Comparison of ENCODE assay signal across 28 cellular contexts in genomic region chr2:10863047-10863446, GRCh38. TPM values are rescaled to one million over a fixed set of nuclear protein-coding genes. Genes with fewer than 3 reads are reported as not detected.
"Had no signal": no experiment of that assay in that cellular context is flagged by ENCODE, and none has a peak within 500 bp of the region (broad histone marks: within the 10 kb centered on the region; RNA-seq: fewer than 3 reads in every experiment).

No MANE protein-coding gene starts in this region.

- H3K9me3 Mint-ChIP-seq: activated CD4-positive, alpha-beta memory T cell treated with anti-CD3 and anti-CD28 coated beads for 36 hours; activated naive CD8-positive, alpha-beta T cell treated with anti-CD3 and anti-CD28 coated beads, Interleukin-2, amount 50 U/mL, for 24 hours; central memory CD8-positive, alpha-beta T cell; dendritic cell treated with granulocyte-macrophage colony-stimulating factor and Interleukin-4, amounts not matched to agents 40 ng/mL and 50 ng/mL, for 4 days; endodermal cell; neural crest cell; stimulated activated effector memory CD8-positive, alpha-beta T cell treated with anti-CD3 and anti-CD28 coated beads, Interleukin-12 subunit alpha, Interleukin-12 subunit beta, amount 100 ng/mL, for 72 hours; stimulated activated naive CD8-positive, alpha-beta T cell treated with anti-CD3 and anti-CD28 coated beads, Interleukin-15, amount 100 ng/mL, for 72 hours; type B pancreatic cell had no signal

- H3K4me1 ChIP-seq: breast epithelium, uterus had no signal

- H3K9me3 ChIP-seq: breast epithelium, sigmoid colon, uterus had no signal

- FAIRE-seq: small intestine had no signal

- ATAC-seq: activated naive CD8-positive, alpha-beta T cell treated with anti-CD3 and anti-CD28 coated beads, Interleukin-2, amount 50 U/mL, for 24 hours had no signal

- H3K27me3 ChIP-seq: sigmoid colon, uterus had no signal

- H3K27ac ChIP-seq: breast epithelium, uterus had no signal

- DNase-seq: activated CD4-positive, alpha-beta memory T cell treated with anti-CD3 and anti-CD28 coated beads for 36 hours; activated CD4-positive, alpha-beta T cell treated with anti-CD3 and anti-CD28 coated beads for 4 hours; activated CD8-positive, alpha-beta memory T cell treated with anti-CD3 and anti-CD28 coated beads, Interleukin-2, amount 50 U/mL, for 4 hours; activated gamma-delta T cell; activated naive CD4-positive, alpha-beta T cell treated with anti-CD3 and anti-CD28 coated beads, Interleukin-2, amount 50 U/mL, for 16 hours; activated naive CD8-positive, alpha-beta T cell treated with anti-CD3 and anti-CD28 coated beads, Interleukin-2, amount 50 U/mL, for 24 hours; activated T-cell treated with anti-CD3 and anti-CD28 coated beads, Interleukin-2, amount 50 U/mL, for 1 hour; endodermal cell; foreskin fibroblast; hippocampal formation; kidney glomerular epithelial cell; posterior cingulate gyrus; sigmoid colon; small intestine; stimulated activated CD4-positive, alpha-beta T cell treated with anti-CD3 and anti-CD28 coated beads, Interleukin-4, amount 100 ng/mL, for 24 hours; stimulated activated naive CD8-positive, alpha-beta T cell treated with anti-CD3 and anti-CD28 coated beads, Interleukin-15, amount 100 ng/mL, for 72 hours; uterus had no signal

- H3K36me3 ChIP-seq: breast epithelium, sigmoid colon, uterus had no signal

- H3K27ac Mint-ChIP-seq: activated CD4-positive, alpha-beta memory T cell treated with anti-CD3 and anti-CD28 coated beads for 36 hours; activated naive CD8-positive, alpha-beta T cell treated with anti-CD3 and anti-CD28 coated beads, Interleukin-2, amount 50 U/mL, for 24 hours; dendritic cell treated with granulocyte-macrophage colony-stimulating factor and Interleukin-4, amounts not matched to agents 40 ng/mL and 50 ng/mL, for 4 days; endodermal cell; stimulated activated naive CD8-positive, alpha-beta T cell treated with anti-CD3 and anti-CD28 coated beads, Interleukin-15, amount 100 ng/mL, for 72 hours; type B pancreatic cell had no signal

- H3K36me3 Mint-ChIP-seq: activated CD4-positive, alpha-beta memory T cell treated with anti-CD3 and anti-CD28 coated beads for 36 hours; stimulated activated effector memory CD8-positive, alpha-beta T cell treated with anti-CD3 and anti-CD28 coated beads, Interleukin-12 subunit alpha, Interleukin-12 subunit beta, amount 100 ng/mL, for 72 hours; type B pancreatic cell had no signal

- H3K4me3 ChIP-seq: breast epithelium, lung, sigmoid colon, uterus had no signal

- H3K4me3 Mint-ChIP-seq: activated CD4-positive, alpha-beta memory T cell treated with anti-CD3 and anti-CD28 coated beads for 36 hours; activated naive CD8-positive, alpha-beta T cell treated with anti-CD3 and anti-CD28 coated beads, Interleukin-2, amount 50 U/mL, for 24 hours; dendritic cell treated with granulocyte-macrophage colony-stimulating factor and Interleukin-4, amounts not matched to agents 40 ng/mL and 50 ng/mL, for 4 days; endodermal cell; neural crest cell; stimulated activated naive CD8-positive, alpha-beta T cell treated with anti-CD3 and anti-CD28 coated beads, Interleukin-15, amount 100 ng/mL, for 72 hours; type B pancreatic cell had no signal

RNA-seq across cellular contexts. Expression of gene KCNF1, which starts 48.7 kb away (rescaled TPM):
- total RNA-seq: activated CD4-positive, alpha-beta memory T cell treated with anti-CD3 and anti-CD28 coated beads for 36 hours; activated CD8-positive, alpha-beta memory T cell treated with anti-CD3 and anti-CD28 coated beads for 36 hours; esophagus mucosa; left lobe of liver; T-helper 2 cell treated with Interferon-gamma antibody and Interleukin-4, amounts not matched to agents 100 ng/mL and 5 ng/mL, for 36 hours had no signal
